In the genomic region with DNA sequence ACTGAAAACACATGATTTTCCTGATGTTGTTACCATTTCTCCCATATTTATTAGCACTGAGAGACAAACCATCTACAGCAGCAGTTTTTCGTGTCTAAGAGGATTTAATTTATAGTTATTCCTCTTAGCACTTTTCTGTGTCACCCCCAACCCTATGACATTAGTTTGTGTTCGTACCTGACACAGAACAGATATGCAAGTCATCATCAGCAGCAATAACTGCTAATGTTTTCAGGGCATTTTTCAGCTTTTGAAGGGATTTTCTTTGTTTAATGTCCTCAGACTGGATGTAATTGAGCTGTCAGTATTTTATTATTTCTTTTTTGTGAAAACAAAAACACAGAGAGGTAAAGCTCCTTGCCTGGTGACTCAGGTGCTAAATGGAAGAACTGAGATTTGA, we compare ENCODE assay signal across 22 cellular contexts.
"Had no signal": no experiment of that assay in that cellular context is flagged by ENCODE, and none has a peak within 500 bp of the region (broad histone marks: within the 10 kb centered on the region; RNA-seq: fewer than 3 reads in every experiment).

No MANE protein-coding gene starts in this region.

- H3K9me3 ChIP-seq: SJSA1 had no signal

- H3K27ac ChIP-seq: HL-60, SJSA1, SK-N-MC had no signal

- H3K27ac Mint-ChIP-seq: IgD-negative memory B cell had no signal

- H3K4me1 ChIP-seq: SJSA1 had no signal

- DNase-seq: KBM-7, NCI-H1048, NCI-H1105, NCI-H1417, NCI-H146, NCI-H1694 treated with DMSO at 0.1 percent for 48 hours, NCI-H1930, NCI-H2081, NCI-H2107, NCI-H226, NCI-H446, NCI-H510A, NCI-H524 treated with DMSO at 0.1 percent for 48 hours, NCI-H774, Right ventricle myocardium superior, RPMI8226, SIG-M5 had no signal

- H3K9me3 Mint-ChIP-seq: IgD-negative memory B cell had no signal

- FAIRE-seq: RCC 7860 had no signal

- H3K4me3 Mint-ChIP-seq: IgD-negative memory B cell had no signal

- H3K27me3 Mint-ChIP-seq: IgD-negative memory B cell had no signal

- H3K4me3 ChIP-seq: SJSA1, SK-N-MC had no signal
